ENCODE assay signal across 17 cellular contexts in genomic region chr17:8475227-8475626, GRCh38.
"Had no signal": no experiment of that assay in that cellular context is flagged by ENCODE, and none has a peak within 500 bp of the region (broad histone marks: within the 10 kb centered on the region; RNA-seq: fewer than 3 reads in every experiment).

No MANE protein-coding gene starts in this region.

- H3K9me3 Mint-ChIP-seq: activated CD4-positive, alpha-beta T cell treated with anti-CD3 and anti-CD28 coated beads, Interleukin-2, amount 10 ng/mL, durations not matched to agents 24 days and 14 days; memory B cell; stimulated activated naive CD8-positive, alpha-beta T cell treated with anti-CD3 and anti-CD28 coated beads, Interleukin-15, Interleukin-2, amounts not matched to agents 100 ng/mL and 50 ng/mL, for 24 hours had no signal

- H3K9ac ChIP-seq: SK-N-SH had no signal

- DNase-seq: activated CD4-positive, alpha-beta T cell treated with anti-CD3 and anti-CD28 coated beads, Interleukin-2, amount 10 ng/mL, durations not matched to agents 24 days and 14 days; activated CD8-positive, alpha-beta memory T cell treated with anti-CD3 and anti-CD28 coated beads, Interleukin-2, amount 50 U/mL, for 48 hours; activated CD8-positive, alpha-beta T cell treated with anti-CD3 and anti-CD28 coated beads, Interleukin-2, amount 10 ng/mL, durations not matched to agents 7 days and 5 days; activated gamma-delta T cell treated with Interleukin-2 at 50 U/mL for 16 hours; activated T-cell treated with anti-CD3 and anti-CD28 coated beads, Interleukin-2, amount 50 U/mL, for 48 hours; central memory CD4-positive, alpha-beta T cell; effector CD4-positive, alpha-beta T cell; esophagus squamous epithelium; naive thymus-derived CD4-positive, alpha-beta T cell; SK-N-SH; T-helper 9 cell; transverse colon had no signal

- H3K27ac Mint-ChIP-seq: activated CD4-positive, alpha-beta T cell treated with anti-CD3 and anti-CD28 coated beads, Interleukin-2, amount 10 ng/mL, durations not matched to agents 24 days and 14 days; activated CD8-positive, alpha-beta T cell treated with anti-CD3 and anti-CD28 coated beads, Interleukin-2, amount 10 ng/mL, durations not matched to agents 7 days and 5 days; activated naive CD8-positive, alpha-beta T cell; memory B cell; stimulated activated naive CD8-positive, alpha-beta T cell treated with anti-CD3 and anti-CD28 coated beads, Interleukin-15, Interleukin-2, amounts not matched to agents 100 ng/mL and 50 ng/mL, for 24 hours had no signal

- H3K4me2 ChIP-seq: SK-N-SH had no signal

- H3K36me3 Mint-ChIP-seq: activated naive CD8-positive, alpha-beta T cell had no signal

- ATAC-seq: activated CD8-positive, alpha-beta T cell treated with anti-CD3 and anti-CD28 coated beads, Interleukin-2, amount 10 ng/mL, durations not matched to agents 7 days and 5 days; naive thymus-derived CD4-positive, alpha-beta T cell had no signal

- H3K27ac ChIP-seq: esophagus squamous epithelium, suprapubic skin, transverse colon, vagina had no signal

- H3K27me3 Mint-ChIP-seq: activated CD4-positive, alpha-beta T cell treated with anti-CD3 and anti-CD28 coated beads, Interleukin-2, amount 10 ng/mL, durations not matched to agents 24 days and 14 days; activated naive CD8-positive, alpha-beta T cell; memory B cell; naive thymus-derived CD4-positive, alpha-beta T cell; stimulated activated naive CD8-positive, alpha-beta T cell treated with anti-CD3 and anti-CD28 coated beads, Interleukin-15, Interleukin-2, amounts not matched to agents 100 ng/mL and 50 ng/mL, for 24 hours had no signal

- H3K9me3 ChIP-seq: esophagus squamous epithelium, SK-N-SH, suprapubic skin, transverse colon, vagina had no signal

- H3K27me3 ChIP-seq: esophagus squamous epithelium, suprapubic skin, transverse colon, vagina had no signal

- H3K4me1 Mint-ChIP-seq: activated CD4-positive, alpha-beta T cell treated with anti-CD3 and anti-CD28 coated beads, Interleukin-2, amount 10 ng/mL, durations not matched to agents 24 days and 14 days; memory B cell had no signal

- H3K4me3 ChIP-seq: esophagus squamous epithelium, suprapubic skin, transverse colon, vagina had no signal

- H3K4me3 Mint-ChIP-seq: activated CD4-positive, alpha-beta T cell treated with anti-CD3 and anti-CD28 coated beads, Interleukin-2, amount 10 ng/mL, durations not matched to agents 24 days and 14 days; activated CD8-positive, alpha-beta T cell treated with anti-CD3 and anti-CD28 coated beads, Interleukin-2, amount 10 ng/mL, durations not matched to agents 7 days and 5 days; activated naive CD8-positive, alpha-beta T cell; memory B cell; naive thymus-derived CD4-positive, alpha-beta T cell; stimulated activated naive CD8-positive, alpha-beta T cell treated with anti-CD3 and anti-CD28 coated beads, Interleukin-15, Interleukin-2, amounts not matched to agents 100 ng/mL and 50 ng/mL, for 24 hours had no signal
